ENCODE assay signal across 8 cellular contexts in genomic region chrX:50812995-50813842, GRCh38. TPM values are rescaled to one million over a fixed set of nuclear protein-coding genes. Genes with fewer than 3 reads are reported as not detected.
DNase-seq lines count a peak whose midpoint lies in the region; ATAC-seq and TF ChIP-seq lines count a peak whose summit lies in the region.

No MANE protein-coding gene starts in this region.

- no peaks in the 10 kb centered on the region for H3K4me1 Mint-ChIP-seq in natural killer cell treated with Interleukin-12 subunit alpha and Interleukin-12 subunit beta and Interleukin-15 and Interleukin-18, amount 100 ng/mL, for 72 hours (ENCODE audit: low read depth in 2 of 2)

- H3K9me3 ChIP-seq in parathyroid adenoma (ENCODE audit: control insufficient read depth, low read length), result no peaks in the 10 kb centered on the region

- no peak for ATAC-seq in natural killer cell treated with Interleukin-12 subunit alpha and Interleukin-12 subunit beta and Interleukin-15 and Interleukin-18, amount 100 ng/mL, for 72 hours
- ATAC-seq in GM21786 (IDR thresholded peaks at IDR 0.05; ENCODE audit: unreplicated experiment), result no peak

- H3K79me2 ChIP-seq in parathyroid adenoma, result no peaks in the 10 kb centered on the region

- H3K9me3 Mint-ChIP-seq in natural killer cell treated with Interleukin-12 subunit alpha and Interleukin-12 subunit beta and Interleukin-15 and Interleukin-18, amount 100 ng/mL, for 72 hours, result no peaks in the 10 kb centered on the region

- peaks cover 34 to 37% of the 10 kb centered on the region in 2 donors for H3K27me3 Mint-ChIP-seq in natural killer cell treated with Interleukin-12 subunit alpha and Interleukin-12 subunit beta and Interleukin-15 and Interleukin-18, amount 100 ng/mL, for 72 hours

- DNase-seq in D341Med (ENCODE audit: low spot score) (peak; percentile 7), RPMI7951 (ENCODE audit: low read depth) (peak; percentile 13), glomerular visceral epithelial cell (ENCODE audit: extremely low spot score) (peak; percentile 51), NCI-H2107 treated with DMSO at 0.1 percent for 48 hours (lab: John Stamatoyannopoulos, UW; ENCODE audit: unreplicated experiment) (no peak)
- DNase-seq in activated effector memory CD4-positive, alpha-beta T cell treated with Interleukin-2 at 50 U/mL for 16 hours, result no peak
- no peak for DNase-seq in natural killer cell treated with Interleukin-12 subunit alpha and Interleukin-12 subunit beta and Interleukin-15 and Interleukin-18, amount 100 ng/mL, for 72 hours (ENCODE audit: low spot score)

- peak overlapping the region; percentile 31 for H3K4me3 ChIP-seq in parathyroid adenoma (ENCODE audit: low read depth, low read length)

- no peak overlapping the region for H3K27ac Mint-ChIP-seq in natural killer cell treated with Interleukin-12 subunit alpha and Interleukin-12 subunit beta and Interleukin-15 and Interleukin-18, amount 100 ng/mL, for 72 hours

- H3K9ac ChIP-seq in parathyroid adenoma, result no peak overlapping the region

- H3K27ac ChIP-seq in parathyroid adenoma, result no peak overlapping the region

- no peaks in the 10 kb centered on the region for H3K27me3 ChIP-seq in parathyroid adenoma (ENCODE audit: control insufficient read depth, insufficient read depth, low read length)

- no peak for TF ChIP-seq CTCF in parathyroid adenoma (IDR thresholded peaks at IDR 0.05)

- H3K4me2 ChIP-seq in parathyroid adenoma (ENCODE audit: low read length), result peak overlapping the region; percentile 60

- peak overlapping the region; percentile 84 for H2AFZ ChIP-seq in parathyroid adenoma

- no peaks in the 10 kb centered on the region for H3K36me3 Mint-ChIP-seq in natural killer cell treated with Interleukin-12 subunit alpha and Interleukin-12 subunit beta and Interleukin-15 and Interleukin-18, amount 100 ng/mL, for 72 hours

- H3K4me3 Mint-ChIP-seq in natural killer cell treated with Interleukin-12 subunit alpha and Interleukin-12 subunit beta and Interleukin-15 and Interleukin-18, amount 100 ng/mL, for 72 hours, result no peak overlapping the region

- H3K4me1 ChIP-seq in parathyroid adenoma, result no peaks in the 10 kb centered on the region

- no peaks in the 10 kb centered on the region for H3K36me3 ChIP-seq in parathyroid adenoma (ENCODE audit: control insufficient read depth, insufficient read depth, low read length)

RNA-seq across cellular contexts. Expression of gene SHROOM4, which starts 0.8 kb away (rescaled TPM):
- 0.29 and 0.36 TPM in 2 replicates for total RNA-seq in RPMI7951 (2014; rRNA removed; shearing (Covaris generic))
- not detected for total RNA-seq in natural killer cell treated with Interleukin-12 subunit alpha and Interleukin-12 subunit beta and Interleukin-15 and Interleukin-18, amount 100 ng/mL, for 72 hours

Comparison
In these comparisons a context has a peak if more than half of its experiments do, and no peak if none do; other contexts are left out.
1. DNase-seq: peak in D341Med (single experiment), RPMI7951 (single experiment) and glomerular visceral epithelial cell (single experiment); none in NCI-H2107 treated with DMSO at 0.1 percent for 48 hours (single experiment), activated effector memory CD4-positive, alpha-beta T cell treated with Interleukin-2 at 50 U/mL for 16 hours (single experiment) and natural killer cell treated with Interleukin-12 subunit alpha and Interleukin-12 subunit beta and Interleukin-15 and Interleukin-18, amount 100 ng/mL, for 72 hours (single experiment).